ENCODE assay signal across 14 cellular contexts in the genomic region with DNA sequence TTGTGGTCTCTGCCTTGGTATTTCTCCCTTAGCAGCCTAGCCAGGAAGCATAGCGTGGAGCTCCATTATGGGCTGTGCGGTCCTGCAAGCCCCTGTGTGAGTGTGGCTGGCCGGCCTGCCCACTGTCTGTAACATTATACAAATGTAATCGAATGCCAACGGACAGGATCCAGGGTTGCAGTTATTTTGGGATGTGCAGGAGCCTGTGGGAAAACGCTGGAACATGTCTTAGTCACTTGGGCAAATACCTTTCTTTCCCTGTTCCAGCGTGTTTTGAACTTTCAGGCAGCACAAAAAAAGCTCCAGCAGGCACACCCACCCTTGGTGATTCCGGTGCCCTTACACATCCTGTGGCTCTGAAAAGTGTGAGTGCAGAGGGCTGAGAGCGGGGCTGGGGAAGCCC. TPM values are rescaled to one million over a fixed set of nuclear protein-coding genes. Genes with fewer than 3 reads are reported as not detected.
DNase-seq lines count a peak whose midpoint lies in the region; ATAC-seq, FAIRE-seq and TF ChIP-seq lines count a peak whose summit lies in the region.
"Had no signal": no experiment of that assay in that cellular context is flagged by ENCODE, and none has a peak within 500 bp of the region (broad histone marks: within the 10 kb centered on the region; RNA-seq: fewer than 3 reads in every experiment).

No MANE protein-coding gene starts in this region.

- ATAC-seq in GM19023 (IDR thresholded peaks at IDR 0.05; ENCODE audit: unreplicated experiment), result no peak

- no peak for TF ChIP-seq POLR2A in thyroid gland (IDR thresholded peaks at IDR 0.05)

- H3K36me3 ChIP-seq in bronchial epithelial cell (ENCODE audit: control insufficient read depth, insufficient read depth, low read length) (peaks cover 11% of the 10 kb centered on the region), Karpas-422 (ENCODE audit: insufficient read depth, low read length) (no peaks in the 10 kb centered on the region), thyroid gland (peaks cover 25% of the 10 kb centered on the region in 2 donors)

- H3K9me3 ChIP-seq in Karpas-422 (ENCODE audit: low read length), result no peaks in the 10 kb centered on the region
- no peaks in the 10 kb centered on the region for H3K9me3 ChIP-seq in thyroid gland
- H3K9me3 ChIP-seq: spleen had no signal

- FAIRE-seq in bronchial epithelial cell (lab: Jason Lieb, UNC), result no peak
- no peak for FAIRE-seq in urothelium cell line (lab: Jason Lieb, UNC)

- 54 to 66% methylated on average over 8 to 9 of the region's 9 CpGs for WGBS in thyroid gland, 2 donors

- no peak overlapping the region for H3K27ac ChIP-seq in Karpas-422 (ENCODE audit: low read length)
- no peak overlapping the region for H3K27ac ChIP-seq in thyroid gland
- H3K27ac ChIP-seq: 22Rv1, KMS-11, spleen had no signal

- H3K27me3 ChIP-seq in bronchial epithelial cell (ENCODE audit: control insufficient read depth, insufficient read depth, low read length), result no peaks in the 10 kb centered on the region
- H3K27me3 ChIP-seq in Karpas-422 (ENCODE audit: low read length), result no peaks in the 10 kb centered on the region
- H3K27me3 ChIP-seq in thyroid gland, result no peaks in the 10 kb centered on the region
- H3K27me3 ChIP-seq: spleen had no signal

- H3K79me2 ChIP-seq in Karpas-422 (ENCODE audit: low read length), result no peaks in the 10 kb centered on the region

- no peak overlapping the region for H3K9ac ChIP-seq in Karpas-422 (ENCODE audit: low read length)
- H3K9ac ChIP-seq: KMS-11 had no signal

- H3K4me3 ChIP-seq in bronchial epithelial cell (ENCODE audit: low read depth, low read length) (no peak overlapping the region), Karpas-422 (ENCODE audit: low read length) (no peak overlapping the region), thyroid gland (replicated peaks in 1 of 3) (no peak overlapping the region)
- H3K4me3 ChIP-seq: spleen had no signal

- H3K4me1 ChIP-seq in Karpas-422 (ENCODE audit: low read length), result peaks cover 6% of the 10 kb centered on the region
- peaks cover 0 to 23% of the 10 kb centered on the region in 2 donors for H3K4me1 ChIP-seq in thyroid gland

- no peak for TF ChIP-seq CTCF in bronchial epithelial cell (IDR thresholded peaks at IDR 0.05; ENCODE audit: insufficient read depth, low read length, severe bottlenecking)
- TF ChIP-seq CTCF in thyroid gland (IDR thresholded peaks at IDR 0.05), result no peak

- H4K20me1 ChIP-seq in Karpas-422 (ENCODE audit: insufficient read depth, low read depth, low read length), result no peaks in the 10 kb centered on the region

- peak; percentile 2 for DNase-seq in NCI-H2171 treated with DMSO at 0.1 percent for 48 hours (lab: John Stamatoyannopoulos, UW)
- no peak for DNase-seq in NCI-H2171 (lab: John Stamatoyannopoulos, UW)
- peak; percentile 99 for DNase-seq in bronchial epithelial cell (ENCODE audit: low read depth)
- DNase-seq in left kidney (ENCODE audit: low read depth, low spot score), result peak; percentile 61
- peak; percentile 35 for DNase-seq in urothelium cell line (ENCODE audit: low spot score)
- no peak for DNase-seq in Karpas-422
- DNase-seq in thyroid gland, result no peak
- DNase-seq: central memory CD4-positive, alpha-beta T cell; glutamatergic neuron; NCI-H526 had no signal

- H3K9me2 ChIP-seq in Karpas-422 (replicated peaks; ENCODE audit: insufficient read depth, low read length), result no peaks in the 10 kb centered on the region

- H3K4me2 ChIP-seq in Karpas-422 (ENCODE audit: low read depth, low read length, poor library complexity, severe bottlenecking), result no peak overlapping the region
- H3K4me2 ChIP-seq: KMS-11 had no signal

- no peak overlapping the region for H2AFZ ChIP-seq in Karpas-422 (ENCODE audit: low read length)

- intact Hi-C loops in thyroid gland (cut with DNase I), result loop anchor here (10.0 kb wide), 1 partner anchor 76 kb away; no protein-coding TSS in a partner anchor

RNA-seq across cellular contexts. Expression of a gene that starts 29.5 kb away (rescaled TPM):
- total RNA-seq in bronchial epithelial cell (6.4 and 7.1 TPM in 2 replicates), thyroid gland (10 to 100 TPM; 26.6 to 46.6 (median 38.0) TPM)
- total RNA-seq in Karpas-422 (2014; rRNA removed; shearing (Covaris generic); ENCODE audit: low replicate concordance), result 0.97 and 1.4 TPM in 2 replicates

RNA-seq across cellular contexts. Expression of a gene that starts 45.2 kb away (rescaled TPM):
- total RNA-seq in bronchial epithelial cell (10.1 and 11.6 TPM in 2 replicates), thyroid gland (10 to 100 TPM; 12.6 to 14.9 (median 13.4) TPM)
- 2.5 and 5.6 TPM in 2 replicates for total RNA-seq in Karpas-422 (2014; rRNA removed; shearing (Covaris generic); ENCODE audit: low replicate concordance)

Comparison
In these comparisons a context has a peak if more than half of its experiments do, and no peak if none do; other contexts are left out.
1. DNase-seq: peak in NCI-H2171 treated with DMSO at 0.1 percent for 48 hours (single experiment), bronchial epithelial cell (single experiment), left kidney (single experiment) and urothelium cell line (single experiment); none in NCI-H2171 (single experiment), Karpas-422 (single experiment) and thyroid gland (0 of 2).